ENCODE assay signal across 1 cellular context in genomic region chr9:106893088-106893487, GRCh38.
TF ChIP-seq lines count a peak whose summit lies in the region.

No MANE protein-coding gene starts in this region.

TF ChIP-seq in GM12878, 131 proteins besides CTCF, POLR2A, EP300 and RAD21:
- TF ChIP-seq SMAD5 (IDR thresholded peaks at IDR 0.05; ENCODE audit: low read depth) (no peak), KDM1A (IDR thresholded peaks at IDR 0.05; ENCODE audit: borderline replicate concordance) (no peak), SREBF1 (IDR thresholded peaks at IDR 0.05; ENCODE audit: low read length) (no peak), IKZF1 (conservative IDR thresholded peaks at IDR 0.05) (peak; percentile 25; the same call in 1 of the 2 replicates), FOXK2 (IDR thresholded peaks at IDR 0.05) (no peak), ZSCAN29 (IDR thresholded peaks at IDR 0.05) (no peak), EGR1 (IDR thresholded peaks at IDR 0.05; ENCODE audit: borderline replicate concordance in 1 of 2, low read depth in 2 of 2, low read length in 2 of 2) (no peak), PRDM15 (CRISPR knock-in tag; IDR thresholded peaks at IDR 0.05) (no peak), SRF (IDR thresholded peaks at IDR 0.05; ENCODE audit: low read depth in 2 of 2, low read length in 2 of 2) (no peak), SREBF2 (IDR thresholded peaks at IDR 0.05; ENCODE audit: low read length) (no peak), NR2F1 (conservative IDR thresholded peaks at IDR 0.05) (peak; percentile 47; the same call in 1 of the 2 replicates), SMC3 (IDR thresholded peaks at IDR 0.05; ENCODE audit: borderline replicate concordance, low read length) (no peak), ZBTB40 (IDR thresholded peaks at IDR 0.05; ENCODE audit: borderline replicate concordance) (no peak)
- TF ChIP-seq, protein P1, sequence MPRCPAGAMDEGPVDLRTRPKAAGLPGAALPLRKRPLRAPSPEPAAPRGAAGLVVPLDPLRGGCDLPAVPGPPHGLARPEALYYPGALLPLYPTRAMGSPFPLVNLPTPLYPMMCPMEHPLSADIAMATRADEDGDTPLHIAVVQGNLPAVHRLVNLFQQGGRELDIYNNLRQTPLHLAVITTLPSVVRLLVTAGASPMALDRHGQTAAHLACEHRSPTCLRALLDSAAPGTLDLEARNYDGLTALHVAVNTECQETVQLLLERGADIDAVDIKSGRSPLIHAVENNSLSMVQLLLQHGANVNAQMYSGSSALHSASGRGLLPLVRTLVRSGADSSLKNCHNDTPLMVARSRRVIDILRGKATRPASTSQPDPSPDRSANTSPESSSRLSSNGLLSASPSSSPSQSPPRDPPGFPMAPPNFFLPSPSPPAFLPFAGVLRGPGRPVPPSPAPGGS (IDR thresholded peaks at IDR 0.05; ENCODE audit: borderline replicate concordance, insufficient read depth, low read depth, low read length, poor library complexity, severe bottlenecking) = no peak
- TF ChIP-seq, protein P2, sequence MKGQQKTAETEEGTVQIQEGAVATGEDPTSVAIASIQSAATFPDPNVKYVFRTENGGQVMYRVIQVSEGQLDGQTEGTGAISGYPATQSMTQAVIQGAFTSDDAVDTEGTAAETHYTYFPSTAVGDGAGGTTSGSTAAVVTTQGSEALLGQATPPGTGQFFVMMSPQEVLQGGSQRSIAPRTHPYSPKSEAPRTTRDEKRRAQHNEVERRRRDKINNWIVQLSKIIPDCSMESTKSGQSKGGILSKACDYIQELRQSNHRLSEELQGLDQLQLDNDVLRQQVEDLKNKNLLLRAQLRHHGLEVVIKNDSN (IDR thresholded peaks at IDR 0.05; ENCODE audit: borderline replicate concordance, extremely low read length, insufficient read depth, low read depth, low read length) = no peak
- TF ChIP-seq, protein P3, sequence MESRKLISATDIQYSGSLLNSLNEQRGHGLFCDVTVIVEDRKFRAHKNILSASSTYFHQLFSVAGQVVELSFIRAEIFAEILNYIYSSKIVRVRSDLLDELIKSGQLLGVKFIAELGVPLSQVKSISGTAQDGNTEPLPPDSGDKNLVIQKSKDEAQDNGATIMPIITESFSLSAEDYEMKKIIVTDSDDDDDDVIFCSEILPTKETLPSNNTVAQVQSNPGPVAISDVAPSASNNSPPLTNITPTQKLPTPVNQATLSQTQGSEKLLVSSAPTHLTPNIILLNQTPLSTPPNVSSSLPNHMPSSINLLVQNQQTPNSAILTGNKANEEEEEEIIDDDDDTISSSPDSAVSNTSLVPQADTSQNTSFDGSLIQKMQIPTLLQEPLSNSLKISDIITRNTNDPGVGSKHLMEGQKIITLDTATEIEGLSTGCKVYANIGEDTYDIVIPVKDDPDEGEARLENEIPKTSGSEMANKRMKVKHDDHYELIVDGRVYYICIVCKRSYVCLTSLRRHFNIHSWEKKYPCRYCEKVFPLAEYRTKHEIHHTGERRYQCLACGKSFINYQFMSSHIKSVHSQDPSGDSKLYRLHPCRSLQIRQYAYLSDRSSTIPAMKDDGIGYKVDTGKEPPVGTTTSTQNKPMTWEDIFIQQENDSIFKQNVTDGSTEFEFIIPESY (IDR thresholded peaks at IDR 0.05) = no peak
